8 cellular contexts compared by ENCODE assay signal in the genomic region with DNA sequence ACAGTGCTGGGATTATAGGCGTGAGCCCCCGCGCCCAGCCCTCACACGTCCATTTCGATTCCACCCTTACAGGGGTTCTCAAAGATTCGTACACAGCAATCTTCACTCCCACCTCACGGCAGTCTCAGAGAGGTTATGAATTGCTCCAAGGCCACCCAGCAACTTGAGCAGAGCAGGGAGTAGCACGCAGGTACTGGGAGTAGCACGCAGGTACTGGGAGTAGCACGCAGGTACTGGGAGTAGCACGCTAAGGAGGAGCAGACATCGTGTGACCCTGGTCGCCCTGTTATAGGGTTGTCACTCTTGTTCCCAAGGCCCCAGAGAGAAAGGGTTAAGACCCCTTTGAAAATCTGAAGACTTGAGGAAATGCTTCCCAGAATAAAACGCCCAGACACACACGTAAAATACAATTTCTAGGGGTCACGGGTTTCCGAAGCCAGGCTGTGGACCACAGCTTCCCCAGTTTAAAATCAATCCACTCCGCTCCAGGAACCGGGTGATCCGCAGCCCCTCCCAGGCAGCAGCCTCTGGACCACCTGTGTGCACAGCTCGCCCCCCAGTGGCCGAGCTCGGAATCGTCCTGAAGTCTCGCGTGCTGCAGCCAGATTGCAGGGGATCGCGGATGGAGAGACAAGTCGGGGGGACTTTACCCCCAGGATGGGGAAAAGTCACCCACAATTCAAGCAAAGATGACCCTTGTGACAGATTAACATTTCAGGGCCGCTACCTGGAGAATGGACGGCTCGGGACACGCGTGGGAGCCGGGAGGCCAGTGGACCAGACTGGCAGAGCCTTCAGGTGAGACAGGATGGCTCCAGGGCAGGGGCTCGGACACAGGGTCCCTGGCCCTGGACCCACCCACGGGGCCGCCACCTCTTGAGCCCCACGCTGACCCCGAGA.
DNase-seq lines count a peak whose midpoint lies in the region; ATAC-seq, FAIRE-seq and TF ChIP-seq lines count a peak whose summit lies in the region.

No MANE protein-coding gene starts in this region.

- H3K27ac ChIP-seq in PC-9 (no peak overlapping the region), stomach (no peak overlapping the region)

- CTCF ChIA-PET in PC-9 (lab: Charles Lee) = interaction anchor here (1.0 kb wide), 1 partner anchor 135 kb away, joined by 3 read pairs; no protein-coding TSS in a partner anchor

- H3K4me3 Mint-ChIP-seq in neural crest cell = no peak overlapping the region

- DNase-seq in D721Med (ENCODE audit: insufficient read length, low spot score) (peak; percentile 80), KBM-7 (peak; percentile 82), PC-9 (peak; percentile 47 to 78), fibroblast of mammary gland (ENCODE audit: low read depth) (peak; percentile 68), neural crest cell (ENCODE audit: low read depth, low spot score) (peak; percentile 96), stomach (peak; percentile 89)
- peak; percentile 93 for DNase-seq in activated T-cell treated with anti-CD3 and anti-CD28 coated beads, Interleukin-2, amount 50 U/mL, for 48 hours

- H3K79me2 ChIP-seq in PC-9 (ENCODE audit: low read depth) = no peaks in the 10 kb centered on the region

- H3K4me3 ChIP-seq in PC-9 (no peak overlapping the region; the same call in 1 of the 2 replicates), fibroblast of mammary gland (ENCODE audit: control insufficient read depth, low read depth, low read length) (no peak overlapping the region), stomach (no peak overlapping the region)

- 22 to 31% (median 24%) methylated on average over 37 to 40 of the region's 40 CpGs for WGBS in stomach, 5 donors

- TF ChIP-seq CTCF in D721Med (IDR thresholded peaks at IDR 0.05; ENCODE audit: insufficient read depth, missing control alignments) (peak; percentile 94), PC-9 (conservative IDR thresholded peaks at IDR 0.05) (peak; percentile 98), fibroblast of mammary gland (conservative IDR thresholded peaks at IDR 0.05; ENCODE audit: control insufficient read depth, insufficient read depth, low read depth, low read length) (peak; percentile 96), neural crest cell (conservative IDR thresholded peaks at IDR 0.05) (peak; percentile 99), stomach (IDR thresholded peaks at IDR 0.05) (peak in 6 of 7 experiments; percentile 54 to 99 (median 94))

- H3K4me1 ChIP-seq in PC-9 (replicated peaks; ENCODE audit: insufficient read depth) = peaks cover 25% of the 10 kb centered on the region
- peaks cover 7 to 47% (median 25%) of the 10 kb centered on the region in 4 donors for H3K4me1 ChIP-seq in stomach

- FAIRE-seq in D721Med (lab: Jason Lieb, UNC) = no peak

- no peaks in the 10 kb centered on the region for H3K9me2 ChIP-seq in PC-9 (ENCODE audit: insufficient read depth)

- no peaks in the 10 kb centered on the region for H3K36me3 ChIP-seq in PC-9 (ENCODE audit: low read depth)
- no peaks in the 10 kb centered on the region for H3K36me3 ChIP-seq in stomach

- H3K9me3 ChIP-seq in PC-9 (ENCODE audit: insufficient read depth, low read depth) (no peaks in the 10 kb centered on the region), stomach (no peaks in the 10 kb centered on the region)

- no peaks in the 10 kb centered on the region for H3K27me3 ChIP-seq in PC-9 (ENCODE audit: insufficient read depth, low read depth)
- H3K27me3 ChIP-seq in stomach = peaks cover 0 to 6% (median 0%) of the 10 kb centered on the region in 3 donors

- peaks cover 27% of the 10 kb centered on the region for H3K4me1 Mint-ChIP-seq in neural crest cell

- H2AFZ ChIP-seq in PC-9 = 0 out of 2 replicates have a peak overlapping the region, but pooled peaks have one; percentile 29

- intact Hi-C loops in PC-9 (cut with micrococcal nuclease; ENCODE audit: unreplicated experiment) = loop anchor here (1.0 to 10.0 kb wide), 3 partner anchors 127 to 967 kb away; no protein-coding TSS in a partner anchor
- intact Hi-C loops in stomach (cut with DNase I; ENCODE audit: low total_unique reads) = loop anchor here (5.0 to 10.0 kb wide), 2 partner anchors 417 to 734 kb away; no protein-coding TSS in a partner anchor

- H4K20me1 ChIP-seq in PC-9 (ENCODE audit: insufficient read depth) = no peaks in the 10 kb centered on the region

- TF ChIP-seq EP300 in stomach (IDR thresholded peaks at IDR 0.05) = no peak

- ATAC-seq in HG03159 (IDR thresholded peaks at IDR 0.05; ENCODE audit: unreplicated experiment) = no peak

- in situ Hi-C loops in KBM-7 (cut with MboI; ENCODE audit: low pct_unique_long_range_greater_than_20kb, low sequenced_read_pairs) = no loop called here

- TF ChIP-seq POLR2A in stomach (IDR thresholded peaks at IDR 0.05) = no peak

- peak overlapping the region; percentile 12 for H3K27ac Mint-ChIP-seq in neural crest cell (ENCODE audit: unreplicated experiment)

- no TSS peak for BruUV-seq in PC-9 (replicated peaks; lab: Mats Ljungman, UMichigan)

- peak overlapping the region; percentile 67 for H3K4me2 ChIP-seq in PC-9

- POLR2A ChIA-PET in PC-9 (lab: Charles Lee; ENCODE audit: unreplicated experiment) = no interaction called here

- peaks cover 22% of the 10 kb centered on the region for H3K27me3 Mint-ChIP-seq in neural crest cell (ENCODE audit: low read depth)

- no peaks in the 10 kb centered on the region for H3K36me3 Mint-ChIP-seq in neural crest cell (ENCODE audit: low read depth)

- H3K9me3 Mint-ChIP-seq in neural crest cell = no peaks in the 10 kb centered on the region

- H3F3A ChIP-seq in PC-9 (ENCODE audit: insufficient read depth, low read depth) = peaks cover 6% of the 10 kb centered on the region; the same call in 1 of the 2 replicates
